In genomic region chr6:328184-328670, GRCh38 we compare ENCODE assay signal across 8 cellular contexts. TPM values are rescaled to one million over a fixed set of nuclear protein-coding genes. Genes with fewer than 3 reads are reported as not detected.
DNase-seq lines count a peak whose midpoint lies in the region; ATAC-seq and TF ChIP-seq lines count a peak whose summit lies in the region.

No MANE protein-coding gene starts in this region.

- intact Hi-C loops in psoas muscle (cut with DNase I): no loop called here
- intact Hi-C loops in activated CD4-positive, alpha-beta T cell treated with anti-CD3 and anti-CD28 coated beads, Interleukin-2, amount 10 ng/mL, durations not matched to agents 24 days and 14 days (cut with micrococcal nuclease): no loop called here

- 41 to 50% (median 41%) methylated on average over 7 of the region's 7 CpGs for WGBS in psoas muscle, 3 donors

- H3K9me3 ChIP-seq in psoas muscle: no peaks in the 10 kb centered on the region

- no peaks in the 10 kb centered on the region for H3K27me3 ChIP-seq in psoas muscle (ENCODE audit: insufficient read depth in 3 of 3, low read length in 2 of 3)

- H3K27me3 Mint-ChIP-seq in activated CD4-positive, alpha-beta T cell treated with anti-CD3 and anti-CD28 coated beads, Interleukin-2, amount 10 ng/mL, durations not matched to agents 24 days and 14 days: no peaks in the 10 kb centered on the region

- no peak overlapping the region for H3K27ac ChIP-seq in psoas muscle

- peak; percentile 14 for TF ChIP-seq CTCF in cardiac fibroblast (IDR thresholded peaks at IDR 0.05; ENCODE audit: low read depth, low read length)
- TF ChIP-seq CTCF in psoas muscle (IDR thresholded peaks at IDR 0.05): no peak

- no peaks in the 10 kb centered on the region for H3K36me3 Mint-ChIP-seq in activated CD4-positive, alpha-beta T cell treated with anti-CD3 and anti-CD28 coated beads, Interleukin-2, amount 10 ng/mL, durations not matched to agents 24 days and 14 days (ENCODE audit: low read depth)

- H3K4me3 ChIP-seq in cardiac fibroblast (replicated peaks in 1 of 2; ENCODE audit: low read depth in 2 of 2, low read length in 2 of 2) (no peak overlapping the region), psoas muscle (no peak overlapping the region)

- H3K4me1 Mint-ChIP-seq in activated CD4-positive, alpha-beta T cell treated with anti-CD3 and anti-CD28 coated beads, Interleukin-2, amount 10 ng/mL, durations not matched to agents 24 days and 14 days: peaks cover 6% of the 10 kb centered on the region

- no peak overlapping the region for H3K4me3 Mint-ChIP-seq in activated CD4-positive, alpha-beta T cell treated with anti-CD3 and anti-CD28 coated beads, Interleukin-2, amount 10 ng/mL, durations not matched to agents 24 days and 14 days

- H3K4me1 ChIP-seq in psoas muscle: peaks cover 14% of the 10 kb centered on the region

- ATAC-seq in GM19452 (IDR thresholded peaks at IDR 0.05; ENCODE audit: unreplicated experiment): peak; percentile 74
- peak; percentile 73 for ATAC-seq in HG03432 (IDR thresholded peaks at IDR 0.05; ENCODE audit: unreplicated experiment)
- ATAC-seq in psoas muscle: peak; percentile 67 to 91 (median 88)

- no peaks in the 10 kb centered on the region for H3K9me3 Mint-ChIP-seq in activated CD4-positive, alpha-beta T cell treated with anti-CD3 and anti-CD28 coated beads, Interleukin-2, amount 10 ng/mL, durations not matched to agents 24 days and 14 days

- DNase-seq in EH (ENCODE audit: low read depth) (peak; percentile 93), cardiac fibroblast (ENCODE audit: low read depth in 2 of 2) (peak; percentile 91 to 94), psoas muscle (peak in 1 of 2 donors; percentile 55), 8988T (no peak)
- DNase-seq in effector CD4-positive, alpha-beta T cell: no peak
- DNase-seq in activated CD4-positive, alpha-beta T cell treated with anti-CD3 and anti-CD28 coated beads, Interleukin-2, amount 10 ng/mL, durations not matched to agents 24 days and 14 days: no peak

- H3K27ac Mint-ChIP-seq in activated CD4-positive, alpha-beta T cell treated with anti-CD3 and anti-CD28 coated beads, Interleukin-2, amount 10 ng/mL, durations not matched to agents 24 days and 14 days: no peak overlapping the region

- no peaks in the 10 kb centered on the region for H3K36me3 ChIP-seq in psoas muscle (ENCODE audit: insufficient read depth in 1 of 2, low read depth in 1 of 2)

RNA-seq across cellular contexts. Expression of gene DUSP22, which starts 35.9 kb away (rescaled TPM):
- total RNA-seq in psoas muscle: 10 to 100 TPM; 42.5 to 54.4 (median 50.2) TPM
- polyA plus RNA-seq in psoas muscle: 10 to 100 TPM; 31.6 to 58.0 (median 49.7) TPM
- 22.5 and 24.0 TPM in 2 replicates for total RNA-seq in activated CD4-positive, alpha-beta T cell treated with anti-CD3 and anti-CD28 coated beads, Interleukin-2, amount 10 ng/mL, durations not matched to agents 24 days and 14 days

Comparison
In these comparisons a context has a peak if more than half of its experiments do, and no peak if none do; other contexts are left out.
1. DNase-seq: peak in EH (single experiment) and cardiac fibroblast (2 of 2); none in effector CD4-positive, alpha-beta T cell (single experiment), 8988T (single experiment) and activated CD4-positive, alpha-beta T cell treated with anti-CD3 and anti-CD28 coated beads, Interleukin-2, amount 10 ng/mL, durations not matched to agents 24 days and 14 days (single experiment).
2. Peak in every context shown above with its lines, with median percentiles within 50 percentile points of each other: ATAC-seq.